In the genomic region with DNA sequence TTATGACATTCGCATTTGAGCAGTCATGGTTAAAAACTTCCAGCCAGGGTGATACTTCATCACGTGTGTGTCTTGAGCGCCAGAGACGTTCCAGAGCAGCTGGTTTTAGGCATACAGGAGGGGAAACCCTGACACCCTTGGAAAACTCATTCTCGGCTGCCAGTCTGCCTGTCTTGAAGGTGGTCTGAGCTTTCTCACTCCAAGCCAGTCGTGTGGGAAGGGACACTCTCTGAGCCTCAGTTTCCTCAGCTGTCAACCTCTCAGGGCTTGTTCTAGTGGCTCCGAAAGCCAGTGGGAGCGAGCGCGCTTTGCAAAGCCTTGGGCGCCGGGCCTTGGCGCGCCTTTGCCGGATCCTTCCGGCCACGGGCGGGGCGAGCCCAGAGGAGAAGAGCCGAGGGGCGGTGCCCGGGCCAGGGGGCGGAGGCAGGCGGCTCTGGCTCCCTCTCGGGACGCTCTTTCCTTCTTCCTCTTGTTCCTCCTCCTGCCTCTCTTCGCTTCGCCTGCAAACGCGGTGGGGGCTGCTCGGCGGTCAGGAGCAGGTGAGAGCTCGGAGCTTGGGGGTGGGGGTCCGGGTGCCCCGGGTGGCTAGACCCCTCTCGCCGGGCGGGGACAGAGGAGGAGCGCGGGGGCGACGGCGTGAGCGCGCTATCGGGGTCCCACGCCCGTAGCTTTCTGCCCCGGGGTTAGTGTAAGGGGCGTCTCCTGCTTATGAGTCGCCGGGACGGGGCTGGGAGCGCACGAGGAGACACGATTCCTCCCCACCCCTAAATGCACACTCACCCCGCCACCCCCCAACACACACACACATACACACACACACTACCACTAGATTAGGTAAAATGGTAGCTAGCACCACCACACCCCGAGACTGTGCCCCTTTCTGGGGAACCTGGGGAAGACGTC, we compare ENCODE assay signal across 8 cellular contexts. TPM values are rescaled to one million over a fixed set of nuclear protein-coding genes. Genes with fewer than 3 reads are reported as not detected.
DNase-seq lines count a peak whose midpoint lies in the region; ATAC-seq and FAIRE-seq lines count a peak whose summit lies in the region.

A gene (plus strand): TSS at position 467 of the 903 bp plus-strand sequence. CDS start 2,509 bp downstream, outside the sequence.

- H3K27ac Mint-ChIP-seq in natural killer cell treated with Interleukin-12 subunit alpha and Interleukin-12 subunit beta and Interleukin-15 and Interleukin-18, amount 100 ng/mL, for 72 hours = peak within 1 kb of the TSS in 1 of 2 donors; percentile 80

- peak within 1 kb of the TSS; percentile 83 for H3K4me3 Mint-ChIP-seq in natural killer cell treated with Interleukin-12 subunit alpha and Interleukin-12 subunit beta and Interleukin-15 and Interleukin-18, amount 100 ng/mL, for 72 hours

- H3K27me3 Mint-ChIP-seq in natural killer cell treated with Interleukin-12 subunit alpha and Interleukin-12 subunit beta and Interleukin-15 and Interleukin-18, amount 100 ng/mL, for 72 hours = no peaks in the 10 kb centered on the region

- no peaks in the 10 kb centered on the region for H3K36me3 Mint-ChIP-seq in natural killer cell treated with Interleukin-12 subunit alpha and Interleukin-12 subunit beta and Interleukin-15 and Interleukin-18, amount 100 ng/mL, for 72 hours

- peak; percentile 51 for ATAC-seq in GM19468 (IDR thresholded peaks at IDR 0.05; ENCODE audit: extremely low read depth, unreplicated experiment)
- peak; percentile 95 to 99 for ATAC-seq in natural killer cell treated with Interleukin-12 subunit alpha and Interleukin-12 subunit beta and Interleukin-15 and Interleukin-18, amount 100 ng/mL, for 72 hours

- H3K9me3 Mint-ChIP-seq in natural killer cell treated with Interleukin-12 subunit alpha and Interleukin-12 subunit beta and Interleukin-15 and Interleukin-18, amount 100 ng/mL, for 72 hours = no peaks in the 10 kb centered on the region

- DNase-seq in COLO668 (lab: John Stamatoyannopoulos, UW; ENCODE audit: unreplicated experiment) (peak; percentile 79), HTR-8/SVneo (ENCODE audit: insufficient read length, low spot score) (peak; percentile 65), RCC 7860 (ENCODE audit: low spot score) (peak; percentile 56), fibroblast of peridontal ligament (ENCODE audit: extremely low read depth) (peak; percentile 65)
- DNase-seq in activated T-helper 1 cell treated with anti-CD3 and anti-CD28 coated beads, Interleukin-2, amount 50 U/mL, for 16 hours (ENCODE audit: low read depth in 1 of 2, low spot score in 1 of 2) = peak; percentile 57 to 66
- peak; percentile 88 for DNase-seq in natural killer cell treated with Interleukin-12 subunit alpha and Interleukin-12 subunit beta and Interleukin-15 and Interleukin-18, amount 100 ng/mL, for 72 hours (ENCODE audit: low spot score)
- DNase-seq in stimulated activated naive CD4-positive, alpha-beta T cell (lab: John Stamatoyannopoulos, UW) = peak; percentile 32 to 74 (median 64)

- H3K4me1 Mint-ChIP-seq in natural killer cell treated with Interleukin-12 subunit alpha and Interleukin-12 subunit beta and Interleukin-15 and Interleukin-18, amount 100 ng/mL, for 72 hours (ENCODE audit: low read depth in 2 of 2) = peaks cover 3 to 12% of the 10 kb centered on the region in 2 donors

- FAIRE-seq in HTR-8/SVneo (lab: Jason Lieb, UNC) (no peak), RCC 7860 (lab: Jason Lieb, UNC) (no peak)

RNA-seq across cellular contexts. Expression of the gene that starts here (rescaled TPM):
- 1 to 10 TPM; 5.2 to 9.4 TPM for total RNA-seq in natural killer cell treated with Interleukin-12 subunit alpha and Interleukin-12 subunit beta and Interleukin-15 and Interleukin-18, amount 100 ng/mL, for 72 hours

Comparison
In these comparisons a context has a peak if more than half of its experiments do, and no peak if none do; other contexts are left out.
1. Peak in every context shown above with its lines: DNase-seq and ATAC-seq.